In genomic region chr5:158406884-158407790, GRCh38 we compare ENCODE assay signal across 12 cellular contexts.
DNase-seq lines count a peak whose midpoint lies in the region; ATAC-seq and TF ChIP-seq lines count a peak whose summit lies in the region.
"Had no signal": no experiment of that assay in that cellular context is flagged by ENCODE, and none has a peak within 500 bp of the region (broad histone marks: within the 10 kb centered on the region; RNA-seq: fewer than 3 reads in every experiment).

No MANE protein-coding gene starts in this region.

- H3K79me2 ChIP-seq in fibroblast of lung (ENCODE audit: control insufficient read depth, insufficient read depth, low read length) (no peaks in the 10 kb centered on the region), trophoblast cell (ENCODE audit: control insufficient read depth, insufficient read depth, low read length, poor library complexity) (no peaks in the 10 kb centered on the region)

- H4K91ac ChIP-seq in trophoblast cell (ENCODE audit: low read depth, low read length): no peak overlapping the region

- H2AK5ac ChIP-seq in trophoblast cell (ENCODE audit: low read length): no peak overlapping the region

- no peak overlapping the region; a peak in 1 of 20 replicates for H3K4me3 ChIP-seq in BLaER1 treated with 17β-estradiol and CSF1 and Interleukin-3, amounts not matched to agents 10 nM and 100 nM
- H3K4me3 ChIP-seq in fibroblast of lung (replicated peaks in 1 of 4; ENCODE audit: control extremely low read depth in 1 of 4, insufficient read depth in 1 of 4, low read depth in 3 of 4, low read length in 4 of 4) (no peak overlapping the region), trophoblast cell (ENCODE audit: low read depth, low read length) (no peak overlapping the region)
- H3K4me3 ChIP-seq: pancreas had no signal

- peak; percentile 49 for ATAC-seq in GM21619 (IDR thresholded peaks at IDR 0.05; ENCODE audit: unreplicated experiment)

- H2BK12ac ChIP-seq in trophoblast cell (ENCODE audit: low read length): no peak overlapping the region

- H4K8ac ChIP-seq in trophoblast cell (ENCODE audit: low read depth, low read length): no peak overlapping the region

- H3K4ac ChIP-seq in trophoblast cell (ENCODE audit: low read depth, low read length): no peak overlapping the region

- peak overlapping the region in 5 of 11 experiments; percentile 6 to 67 (median 50); a peak in 8 of 22 replicates for H3K4me2 ChIP-seq in BLaER1 treated with 17β-estradiol and CSF1 and Interleukin-3, amounts not matched to agents 10 nM and 100 nM
- peak overlapping the region; percentile 60 for H3K4me2 ChIP-seq in fibroblast of lung (ENCODE audit: extremely low read depth, insufficient read depth, low read length)
- no peak overlapping the region for H3K4me2 ChIP-seq in trophoblast cell (ENCODE audit: low read length)

- TF ChIP-seq CTCF in fibroblast of lung (conservative IDR thresholded peaks at IDR 0.05 in 1 of 2, IDR thresholded peaks at IDR 0.05 in 1 of 2; ENCODE audit: low read depth in 1 of 2, low read length in 2 of 2): no peak

- H3K79me1 ChIP-seq in trophoblast cell (ENCODE audit: low read length): no peaks in the 10 kb centered on the region

- no CpG with 5 or more reads among the region's 4 CpGs for WGBS in trophoblast cell (ENCODE audit: extremely low coverage, insufficient coverage, insufficient read length)

- H3K27ac ChIP-seq in BLaER1 treated with 17β-estradiol and CSF1 and Interleukin-3, amounts not matched to agents 10 nM and 100 nM: peak overlapping the region in 7 of 11 experiments; percentile 25 to 79 (median 41); a peak in 12 of 22 replicates
- H3K27ac ChIP-seq in fibroblast of lung (ENCODE audit: insufficient read depth, low read length) (peak overlapping the region; percentile 71), trophoblast cell (ENCODE audit: low read depth, low read length) (no peak overlapping the region)
- H3K27ac ChIP-seq: pancreas had no signal

- no peaks in the 10 kb centered on the region for H3K27me3 ChIP-seq in BLaER1 treated with 17β-estradiol and CSF1 and Interleukin-3, amounts not matched to agents 10 nM and 100 nM
- H3K27me3 ChIP-seq in fibroblast of lung (ENCODE audit: control insufficient read depth, insufficient read depth, low read length) (no peaks in the 10 kb centered on the region), trophoblast cell (ENCODE audit: insufficient read depth, low read length) (no peaks in the 10 kb centered on the region)
- H3K27me3 ChIP-seq: pancreas had no signal

- peak; percentile 65 for DNase-seq in NOMO-1 treated with DMSO at 0.1 percent for 48 hours (lab: John Stamatoyannopoulos, UW; ENCODE audit: unreplicated experiment)
- DNase-seq in fibroblast of lung (ENCODE audit: low read depth in 2 of 2): peak; percentile 67 to 81
- no peak for DNase-seq in NCI-H2107 (lab: John Stamatoyannopoulos, UW)
- DNase-seq in head of caudate nucleus: no peak
- DNase-seq in DMS 273 (lab: John Stamatoyannopoulos, UW; ENCODE audit: unreplicated experiment): no peak
- no peak for DNase-seq in trophoblast cell
- DNase-seq: activated CD4-positive, alpha-beta T cell treated with anti-CD3 and anti-CD28 coated beads for 4 hours; DMS79 treated with DMSO at 0.1 percent for 48 hours; NK-92 treated with Interleukin-12 subunit alpha and Interleukin-12 subunit beta, amount 100 ng/mL, for 24 hours; pancreas had no signal

- peaks cover 0 to 67% (median 30%) of the 10 kb centered on the region in 11 experiments; a peak in 17 of 22 replicates for H3K36me3 ChIP-seq in BLaER1 treated with 17β-estradiol and CSF1 and Interleukin-3, amounts not matched to agents 10 nM and 100 nM
- no peaks in the 10 kb centered on the region for H3K36me3 ChIP-seq in fibroblast of lung (ENCODE audit: control insufficient read depth, insufficient read depth, low read length)
- no peaks in the 10 kb centered on the region for H3K36me3 ChIP-seq in trophoblast cell (ENCODE audit: control insufficient read depth in 1 of 2, insufficient read depth in 2 of 2, low read length in 2 of 2)
- H3K36me3 ChIP-seq: pancreas had no signal

- no peak overlapping the region for H3K23ac ChIP-seq in trophoblast cell (ENCODE audit: low read length)

- intact Hi-C loops in head of caudate nucleus (cut with DNase I): no loop called here

- H2BK5ac ChIP-seq in trophoblast cell (ENCODE audit: low read depth, low read length, poor library complexity): no peak overlapping the region

- no peaks in the 10 kb centered on the region for H4K20me1 ChIP-seq in BLaER1 treated with 17β-estradiol and CSF1 and Interleukin-3, amounts not matched to agents 10 nM and 100 nM
- H4K20me1 ChIP-seq in fibroblast of lung (ENCODE audit: control insufficient read depth, extremely low read depth, insufficient read depth, low read length): no peaks in the 10 kb centered on the region

- no peak overlapping the region for H4K12ac ChIP-seq in trophoblast cell (ENCODE audit: low read depth, low read length)

- no peak overlapping the region for H3K18ac ChIP-seq in trophoblast cell (ENCODE audit: low read length)

- no peak overlapping the region for H2AFZ ChIP-seq in fibroblast of lung (ENCODE audit: low read length)
- no peak overlapping the region for H2AFZ ChIP-seq in trophoblast cell (ENCODE audit: insufficient read depth, low read length, poor library complexity)

- no peak overlapping the region for H2BK120ac ChIP-seq in trophoblast cell (ENCODE audit: insufficient read depth, low read length, poor library complexity)

- H3K9me3 ChIP-seq in BLaER1 treated with 17β-estradiol and CSF1 and Interleukin-3, amounts not matched to agents 10 nM and 100 nM (replicated peaks in 1 of 11): peaks cover 35 to 100% (median 91%) of the 10 kb centered on the region in 11 experiments
- H3K9me3 ChIP-seq in fibroblast of lung (ENCODE audit: control insufficient read depth, insufficient read depth, low read depth, low read length) (no peaks in the 10 kb centered on the region), trophoblast cell (ENCODE audit: insufficient read depth, low read depth, low read length) (no peaks in the 10 kb centered on the region)
- H3K9me3 ChIP-seq: pancreas had no signal

- no peak overlapping the region for H3K14ac ChIP-seq in trophoblast cell (ENCODE audit: low read length)

- H3K4me1 ChIP-seq in BLaER1 treated with 17β-estradiol and CSF1 and Interleukin-3, amounts not matched to agents 10 nM and 100 nM: peaks cover 0 to 21% (median 4%) of the 10 kb centered on the region in 10 experiments; a peak in 13 of 20 replicates
- H3K4me1 ChIP-seq in fibroblast of lung (ENCODE audit: control insufficient read depth, extremely low read depth, insufficient read depth, low read length) (no peaks in the 10 kb centered on the region), trophoblast cell (ENCODE audit: control insufficient read depth in 1 of 2, insufficient read depth in 2 of 2, low read length in 2 of 2) (no peaks in the 10 kb centered on the region)
- H3K4me1 ChIP-seq: pancreas had no signal

- H3K9ac ChIP-seq in BLaER1 treated with 17β-estradiol and CSF1 and Interleukin-3, amounts not matched to agents 10 nM and 100 nM: peak overlapping the region in 2 of 11 experiments; percentile 11 to 20; a peak in 2 of 22 replicates
- H3K9ac ChIP-seq in fibroblast of lung (ENCODE audit: insufficient read depth, low read length): no peak overlapping the region
- H3K9ac ChIP-seq in trophoblast cell (ENCODE audit: low read length): no peak overlapping the region

Comparison
In these comparisons a context has a peak if more than half of its experiments do, and no peak if none do; other contexts are left out.
1. DNase-seq: peak in NOMO-1 treated with DMSO at 0.1 percent for 48 hours (single experiment) and fibroblast of lung (2 of 2); none in NCI-H2107 (single experiment), head of caudate nucleus (0 of 42), DMS 273 (single experiment) and trophoblast cell (0 of 2).